In genomic region chr7:8386926-8387550, GRCh38 we compare ENCODE assay signal across 14 cellular contexts. TPM values are rescaled to one million over a fixed set of nuclear protein-coding genes. Genes with fewer than 3 reads are reported as not detected.
A peak's percentile ranks its signal among the peaks of the same experiment; 100 is the strongest.
DNase-seq lines count a peak whose midpoint lies in the region; ATAC-seq and TF ChIP-seq lines count a peak whose summit lies in the region.
"Had no signal": no experiment of that assay in that cellular context is flagged by ENCODE, and none has a peak within 500 bp of the region (broad histone marks: within the 10 kb centered on the region; RNA-seq: fewer than 3 reads in every experiment).

No MANE protein-coding gene starts in this region.

- H4K20me1 ChIP-seq in hepatocyte (ENCODE audit: insufficient read depth, poor library complexity, severe bottlenecking) = no peaks in the 10 kb centered on the region

- no peak overlapping the region for H3K4me2 ChIP-seq in hepatocyte

- no peaks in the 10 kb centered on the region for H3K9me2 ChIP-seq in hepatocyte (replicated peaks; ENCODE audit: insufficient read depth)

- H2AFZ ChIP-seq in hepatocyte = no peak overlapping the region

- DNase-seq in hepatocyte (ENCODE audit: low spot score) (peak; percentile 8), CD14-positive monocyte (ENCODE audit: low spot score) (no peak), thyroid gland (no peak), SKM-1 (lab: John Stamatoyannopoulos, UW; ENCODE audit: unreplicated experiment) (no peak), tibial artery (no peak)
- DNase-seq: mucosa of descending colon, NCI-H146, SHP77 treated with DMSO at 0.1 percent for 48 hours had no signal

- H3K27me3 Mint-ChIP-seq in CD14-positive monocyte (ENCODE audit: low read depth in 3 of 3) = peaks cover 0 to 3% (median 0%) of the 10 kb centered on the region in 3 donors

- H3K27ac ChIP-seq in hepatocyte (peak overlapping the region; percentile 39), thyroid gland (no peak overlapping the region), tibial artery (no peak overlapping the region)
- H3K27ac ChIP-seq: cardiac muscle cell had no signal

- no peaks in the 10 kb centered on the region for H3K36me3 Mint-ChIP-seq in CD14-positive monocyte

- H3K4me3 Mint-ChIP-seq in CD14-positive monocyte = no peak overlapping the region

- intact Hi-C loops in CD14-positive monocyte (cut with micrococcal nuclease) = no loop called here
- intact Hi-C loops in thyroid gland (cut with DNase I) = no loop called here
- intact Hi-C loops in tibial artery (cut with DNase I; ENCODE audit: low total_unique reads) = no loop called here

- H3K27ac Mint-ChIP-seq in CD14-positive monocyte = no peak overlapping the region

- H3K4me1 ChIP-seq in hepatocyte (ENCODE audit: insufficient read depth) (peaks cover 11% of the 10 kb centered on the region), thyroid gland (no peaks in the 10 kb centered on the region), tibial artery (no peaks in the 10 kb centered on the region)
- H3K4me1 ChIP-seq: HAP-1 had no signal

- H3K79me2 ChIP-seq in hepatocyte = no peaks in the 10 kb centered on the region

- H3K9me3 Mint-ChIP-seq in CD14-positive monocyte = peaks cover 0 to 3% (median 0%) of the 10 kb centered on the region in 7 donors

- H3K36me3 ChIP-seq in hepatocyte (replicated peaks; ENCODE audit: insufficient read depth, low read depth) (no peaks in the 10 kb centered on the region), thyroid gland (no peaks in the 10 kb centered on the region), tibial artery (no peaks in the 10 kb centered on the region)
- H3K36me3 ChIP-seq: cardiac muscle cell, HAP-1 had no signal

- H3K9me3 ChIP-seq in hepatocyte (ENCODE audit: low read depth) = no peaks in the 10 kb centered on the region
- no peaks in the 10 kb centered on the region for H3K9me3 ChIP-seq in thyroid gland
- H3K9me3 ChIP-seq in tibial artery = no peaks in the 10 kb centered on the region
- H3K9me3 ChIP-seq: HAP-1, mucosa of descending colon had no signal

- no peaks in the 10 kb centered on the region for H3K4me1 Mint-ChIP-seq in CD14-positive monocyte

- H3K4me3 ChIP-seq in hepatocyte (no peak overlapping the region), thyroid gland (replicated peaks in 1 of 3) (no peak overlapping the region), tibial artery (no peak overlapping the region)
- H3K4me3 ChIP-seq: cardiac muscle cell, HAP-1, mucosa of descending colon had no signal

- WGBS in hepatocyte (ENCODE audit: low lambda C conversion rate, missing lambda C conversion rate) = 45% methylated on average over 5 of the region's 5 CpGs
- 74 to 78% methylated on average over 5 of the region's 5 CpGs for WGBS in thyroid gland, 2 donors

- TF ChIP-seq POLR2A in thyroid gland (IDR thresholded peaks at IDR 0.05) = no peak

- H3K27me3 ChIP-seq in hepatocyte = no peaks in the 10 kb centered on the region
- no peaks in the 10 kb centered on the region for H3K27me3 ChIP-seq in thyroid gland
- H3K27me3 ChIP-seq in tibial artery = no peaks in the 10 kb centered on the region
- H3K27me3 ChIP-seq: cardiac muscle cell had no signal

- TF ChIP-seq CTCF in hepatocyte (IDR thresholded peaks at IDR 0.05; ENCODE audit: poor library complexity) (no peak), CD14-positive monocyte (IDR thresholded peaks at IDR 0.05) (no peak), thyroid gland (IDR thresholded peaks at IDR 0.05) (no peak), tibial artery (IDR thresholded peaks at IDR 0.05) (no peak)

- ATAC-seq in GM18873 (IDR thresholded peaks at IDR 0.05; ENCODE audit: low FRiP score, unreplicated experiment) (peak; percentile 83), GM21619 (IDR thresholded peaks at IDR 0.05; ENCODE audit: unreplicated experiment) (peak; percentile 81), HG03196 (IDR thresholded peaks at IDR 0.05; ENCODE audit: unreplicated experiment) (peak; percentile 76)
- ATAC-seq: mucosa of descending colon had no signal

RNA-seq across cellular contexts. Expression of gene NXPH1, which starts 46.4 kb away (rescaled TPM):
- total RNA-seq in hepatocyte (0.28 TPM in 1 of 2 replicates, not detected in the other), thyroid gland (not detected)
- polyA plus RNA-seq in hepatocyte (not detected in 2 replicates), CD14-positive monocyte (not detected)
- total RNA-seq: activated CD8-positive, alpha-beta memory T cell treated with anti-CD3 and anti-CD28 coated beads for 36 hours; mucosa of descending colon had no signal
